ENCODE assay signal across 18 cellular contexts in the genomic region with DNA sequence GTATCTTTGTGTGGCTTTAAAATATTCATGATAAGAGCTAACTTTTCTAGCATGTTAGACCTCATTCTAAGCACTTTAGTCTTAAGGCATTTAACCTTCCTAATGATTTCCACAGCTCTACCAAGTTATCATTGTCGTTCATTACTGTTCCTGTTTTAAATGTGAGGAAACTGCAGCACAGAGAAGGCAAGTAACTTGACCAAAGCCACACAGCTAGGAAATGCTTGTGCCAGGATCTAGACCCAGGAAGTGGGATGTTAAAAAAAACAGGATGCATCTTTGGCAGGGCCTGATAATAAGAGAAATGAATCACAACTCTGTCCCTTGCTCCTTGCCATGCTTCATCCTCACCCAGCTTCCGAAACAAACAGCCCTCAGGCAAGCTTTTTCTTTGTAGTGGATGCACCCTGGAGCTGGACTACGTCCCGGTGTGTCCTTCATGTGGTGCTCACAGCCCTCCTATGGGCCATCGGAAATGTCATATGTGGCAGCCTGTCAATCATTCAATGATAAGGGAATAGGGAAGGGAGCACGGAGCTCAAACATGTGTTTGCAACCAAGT.
"Had no signal": no experiment of that assay in that cellular context is flagged by ENCODE, and none has a peak within 500 bp of the region (broad histone marks: within the 10 kb centered on the region; RNA-seq: fewer than 3 reads in every experiment).

No MANE protein-coding gene starts in this region.

- H3K4me3 ChIP-seq: esophagus squamous epithelium, hepatocyte, lung, pancreas, smooth muscle cell had no signal

- ATAC-seq: effector memory CD8-positive, alpha-beta T cell; left colon; left ventricle myocardium superior; pancreas; right cardiac atrium had no signal

- H3K4me2 ChIP-seq: hepatocyte, smooth muscle cell had no signal

- H3K27me3 ChIP-seq: esophagus squamous epithelium, hepatocyte, pancreas had no signal

- DNase-seq: effector memory CD8-positive, alpha-beta T cell; esophagus squamous epithelium; foreskin fibroblast; head of caudate nucleus; kidney; left colon; left ventricle myocardium superior; mesendoderm; naive B cell; occipital lobe; pancreas; right cardiac atrium; stimulated activated CD4-positive, alpha-beta T cell treated with anti-CD3 and anti-CD28 coated beads, Interleukin-2, amount 100 ng/mL, for 48 hours; stimulated activated naive CD4-positive, alpha-beta T cell treated with Interleukin-2 at 50 U/mL for 16 hours; trophoblast cell had no signal

- H3K9me3 ChIP-seq: esophagus squamous epithelium, pancreas had no signal

- H3K36me3 ChIP-seq: esophagus squamous epithelium, pancreas had no signal

- H3K27ac ChIP-seq: esophagus squamous epithelium, hepatocyte, pancreas had no signal

- H3K79me2 ChIP-seq: hepatocyte had no signal

- H2AFZ ChIP-seq: hepatocyte had no signal
